19 cellular contexts compared by ENCODE assay signal in genomic region chr16:81310045-81310644, GRCh38. TPM values are rescaled to one million over a fixed set of nuclear protein-coding genes. Genes with fewer than 3 reads are reported as not detected.
DNase-seq lines count a peak whose midpoint lies in the region; ATAC-seq, FAIRE-seq and TF ChIP-seq lines count a peak whose summit lies in the region.
"Had no signal": no experiment of that assay in that cellular context is flagged by ENCODE, and none has a peak within 500 bp of the region (broad histone marks: within the 10 kb centered on the region; RNA-seq: fewer than 3 reads in every experiment).

No MANE protein-coding gene starts in this region.

- WGBS in A549 (ENCODE audit: missing lambda C conversion rate), result 28% methylated on average over 5 of the region's 5 CpGs
- WGBS in endodermal cell (ENCODE audit: insufficient coverage in 1 of 2, insufficient read length in 1 of 2), 2 experiments, result 97 to 99% methylated on average over 4 to 5 of the region's 5 CpGs

- CTCF ChIA-PET in A549 (lab: Yijun Ruan, JAX), result interaction anchor here (1.0 to 1.8 kb wide), 5 partner anchors 25 to 233 kb away, joined by 3 to 5 read pairs (median 3); partner anchors contain the start of gene C16orf46
- CTCF ChIA-PET in CD4-positive, alpha-beta T cell (lab: Charles Lee), result interaction anchor here (0.7 kb wide), 1 partner anchor 10 kb away, joined by 3 read pairs; no protein-coding TSS in a partner anchor
- CTCF ChIA-PET in CD4-positive, alpha-beta memory T cell (lab: Charles Lee; ENCODE audit: partially characterized antibody), result interaction anchor here (0.6 to 1.0 kb wide), 2 partner anchors 9 to 53 kb away, joined by 3 to 4 read pairs; no protein-coding TSS in a partner anchor

- peak overlapping the region; percentile 14 for H3K27ac Mint-ChIP-seq in CD4-positive, alpha-beta T cell
- no peak overlapping the region for H3K27ac Mint-ChIP-seq in endodermal cell
- no peak overlapping the region for H3K27ac Mint-ChIP-seq in CD4-positive, alpha-beta memory T cell
- H3K27ac Mint-ChIP-seq: CD8-positive, alpha-beta T cell; HFFc6 had no signal

- H3K9me3 ChIP-seq in A549, result no peaks in the 10 kb centered on the region
- H3K9me3 ChIP-seq in CD4-positive, alpha-beta T cell (ENCODE audit: control insufficient read depth, low read length), result no peaks in the 10 kb centered on the region
- no peaks in the 10 kb centered on the region for H3K9me3 ChIP-seq in endodermal cell (ENCODE audit: control insufficient read depth, low read length)
- no peaks in the 10 kb centered on the region for H3K9me3 ChIP-seq in CD4-positive, alpha-beta memory T cell (ENCODE audit: control insufficient read depth in 1 of 2, low read length in 2 of 2)
- H3K9me3 ChIP-seq: BE2C, MG63 had no signal

- POLR2A ChIA-PET in A549 (lab: Yijun Ruan, JAX), result no interaction called here
- POLR2A ChIA-PET in CD4-positive, alpha-beta T cell (lab: Charles Lee), result interaction anchor here (0.6 to 1.0 kb wide), 2 partner anchors 155 to 274 kb away, joined by 3 to 4 read pairs; partner anchors contain the start of gene ATMIN
- POLR2A ChIA-PET in CD4-positive, alpha-beta memory T cell (lab: Charles Lee; ENCODE audit: partially characterized antibody), result no interaction called here

- H3K9ac ChIP-seq in endodermal cell (ENCODE audit: extremely low read depth, low read length, poor library complexity, severe bottlenecking), result no peak overlapping the region

- no peak for TF ChIP-seq CTCF in A549 (IDR thresholded peaks at IDR 0.05)
- TF ChIP-seq CTCF in CD4-positive, alpha-beta T cell (IDR thresholded peaks at IDR 0.05), result no peak
- TF ChIP-seq CTCF in endodermal cell (conservative IDR thresholded peaks at IDR 0.05), result no peak

- H3K4me3 ChIP-seq in A549 (no peak overlapping the region), endodermal cell (ENCODE audit: low read length) (no peak overlapping the region)
- H3K4me3 ChIP-seq in CD4-positive, alpha-beta memory T cell (ENCODE audit: low read length in 2 of 2), result no peak overlapping the region
- H3K4me3 ChIP-seq: MG63 had no signal

- peaks cover 53% of the 10 kb centered on the region for H3K4me1 Mint-ChIP-seq in activated T-cell treated with anti-CD3 and anti-CD28 coated beads, Interleukin-2, amount 50 U/mL, for 4 hours (ENCODE audit: low read depth)
- peaks cover 47% of the 10 kb centered on the region for H3K4me1 Mint-ChIP-seq in CD4-positive, alpha-beta T cell (ENCODE audit: low read depth)
- peaks cover 21% of the 10 kb centered on the region for H3K4me1 Mint-ChIP-seq in endodermal cell
- H3K4me1 Mint-ChIP-seq in CD4-positive, alpha-beta memory T cell, result peaks cover 27 to 40% (median 31%) of the 10 kb centered on the region in 4 donors

- H3K4me1 ChIP-seq in A549 (peaks cover 19% of the 10 kb centered on the region), endodermal cell (ENCODE audit: control insufficient read depth, insufficient read depth, low read length) (peaks cover 3% of the 10 kb centered on the region)
- H3K4me1 ChIP-seq in CD4-positive, alpha-beta memory T cell (ENCODE audit: insufficient read depth, low read length), result peaks cover 18% of the 10 kb centered on the region
- H3K4me1 ChIP-seq: BE2C had no signal

- no peaks in the 10 kb centered on the region for H3K9me3 Mint-ChIP-seq in activated T-cell treated with anti-CD3 and anti-CD28 coated beads, Interleukin-2, amount 50 U/mL, for 4 hours
- H3K9me3 Mint-ChIP-seq in CD4-positive, alpha-beta T cell, result no peaks in the 10 kb centered on the region
- no peaks in the 10 kb centered on the region for H3K9me3 Mint-ChIP-seq in endodermal cell
- H3K9me3 Mint-ChIP-seq in CD4-positive, alpha-beta memory T cell, result peaks cover 0 to 3% (median 0%) of the 10 kb centered on the region in 8 donors
- H3K9me3 Mint-ChIP-seq: CD8-positive, alpha-beta T cell; HFFc6 had no signal

- no peaks in the 10 kb centered on the region for H3K36me3 ChIP-seq in endodermal cell (ENCODE audit: control insufficient read depth, insufficient read depth, low read length)
- no peaks in the 10 kb centered on the region for H3K36me3 ChIP-seq in CD4-positive, alpha-beta memory T cell (ENCODE audit: insufficient read depth, low read length)
- H3K36me3 ChIP-seq: BE2C, MG63 had no signal

- H3K27me3 ChIP-seq in CD4-positive, alpha-beta T cell (ENCODE audit: control insufficient read depth, insufficient read depth, low read length), result no peaks in the 10 kb centered on the region
- no peaks in the 10 kb centered on the region for H3K27me3 ChIP-seq in endodermal cell (ENCODE audit: control insufficient read depth, insufficient read depth, low read length, poor library complexity, severe bottlenecking)
- no peaks in the 10 kb centered on the region for H3K27me3 ChIP-seq in CD4-positive, alpha-beta memory T cell (ENCODE audit: insufficient read depth, low read length)
- H3K27me3 ChIP-seq: BE2C, MG63 had no signal

- no peak for TF ChIP-seq RAD21 in A549 (conservative IDR thresholded peaks at IDR 0.05 in 1 of 2, IDR thresholded peaks at IDR 0.05 in 1 of 2)

- no peak for DNase-seq in activated T-cell treated with anti-CD3 and anti-CD28 coated beads, Interleukin-2, amount 50 U/mL, for 4 hours
- DNase-seq in activated T-cell treated with anti-CD3 and anti-CD28 coated beads, Interleukin-2, amount 50 U/mL, for 1 hour, result no peak
- DNase-seq in A549 (ENCODE audit: low read depth in 1 of 2, low spot score in 1 of 2) (no peak), endodermal cell (peak; percentile 1), GM19239 (ENCODE audit: insufficient read length, low spot score) (no peak)
- DNase-seq in CD4-positive, alpha-beta T cell, result no peak
- no peak for DNase-seq in CD4-positive, alpha-beta memory T cell
- DNase-seq: BE2C; CD8-positive, alpha-beta T cell; HFFc6; Karpas-422; MG63; NCI-H1105; NCI-H1694; NCI-H2107; NCI-H345; NCI-H526 treated with DMSO at 0.1 percent for 48 hours; SHP77 had no signal

- no peak for FAIRE-seq in A549 (lab: Jason Lieb, UNC)
- FAIRE-seq in GM19239 (lab: Jason Lieb, UNC), result no peak
- FAIRE-seq: H54 had no signal

- H3K4me3 Mint-ChIP-seq in activated T-cell treated with anti-CD3 and anti-CD28 coated beads, Interleukin-2, amount 50 U/mL, for 4 hours, result no peak overlapping the region
- no peak overlapping the region for H3K4me3 Mint-ChIP-seq in CD4-positive, alpha-beta T cell
- H3K4me3 Mint-ChIP-seq in endodermal cell, result no peak overlapping the region
- no peak overlapping the region for H3K4me3 Mint-ChIP-seq in CD4-positive, alpha-beta memory T cell
- H3K4me3 Mint-ChIP-seq: CD8-positive, alpha-beta T cell; HFFc6 had no signal

- H3K27ac ChIP-seq in A549 (no peak overlapping the region), endodermal cell (ENCODE audit: low read depth, low read length) (no peak overlapping the region)
- no peak overlapping the region for H3K27ac ChIP-seq in CD4-positive, alpha-beta T cell (ENCODE audit: low read depth, low read length)
- H3K27ac ChIP-seq in CD4-positive, alpha-beta memory T cell (ENCODE audit: low read depth, low read length), result no peak overlapping the region

- peak; percentile 42 to 47 for ATAC-seq in activated T-cell treated with anti-CD3 and anti-CD28 coated beads, Interleukin-2, amount 50 U/mL, for 4 hours
- ATAC-seq in A549, result no peak
- no peak for ATAC-seq in CD4-positive, alpha-beta T cell (ENCODE audit: poor library complexity)
- ATAC-seq: CD8-positive, alpha-beta T cell had no signal

- TF ChIP-seq POLR2A in A549 (IDR thresholded peaks at IDR 0.05; ENCODE audit: low read length), result no peak

- H3K4me2 ChIP-seq in A549, result peak overlapping the region; percentile 38

- H3K27me3 Mint-ChIP-seq in activated T-cell treated with anti-CD3 and anti-CD28 coated beads, Interleukin-2, amount 50 U/mL, for 4 hours (ENCODE audit: low read depth), result no peaks in the 10 kb centered on the region
- no peaks in the 10 kb centered on the region for H3K27me3 Mint-ChIP-seq in CD4-positive, alpha-beta T cell
- H3K27me3 Mint-ChIP-seq in endodermal cell (ENCODE audit: insufficient read depth), result no peaks in the 10 kb centered on the region
- no peaks in the 10 kb centered on the region for H3K27me3 Mint-ChIP-seq in CD4-positive, alpha-beta memory T cell

- H3K36me3 Mint-ChIP-seq in activated T-cell treated with anti-CD3 and anti-CD28 coated beads, Interleukin-2, amount 50 U/mL, for 4 hours (ENCODE audit: insufficient read depth), result peaks cover 3% of the 10 kb centered on the region
- H3K36me3 Mint-ChIP-seq in CD4-positive, alpha-beta T cell (ENCODE audit: low read depth), result peaks cover 19% of the 10 kb centered on the region
- H3K36me3 Mint-ChIP-seq in endodermal cell (ENCODE audit: low read depth), result peaks cover 4% of the 10 kb centered on the region
- H3K36me3 Mint-ChIP-seq in CD4-positive, alpha-beta memory T cell, result peaks cover 0 to 9% of the 10 kb centered on the region in 2 donors

- no peak for TF ChIP-seq EP300 in A549 (IDR thresholded peaks at IDR 0.05)

- intact Hi-C loops in CD4-positive, alpha-beta T cell (cut with DNase I, micrococcal nuclease), result loop anchor here in 1 of 2 experiments (5.0 to 10.0 kb wide), 4 partner anchors 132 to 857 kb away; partner anchors contain the start of genes ATMIN, C16orf46 and CMIP
- intact Hi-C loops in CD4-positive, alpha-beta memory T cell (cut with micrococcal nuclease), result loop anchor here (5.0 to 10.0 kb wide), 5 partner anchors 407 to 1345 kb away; partner anchors contain the start of genes CDYL2, DYNLRB2 and MPHOSPH6

TF ChIP-seq in A549, 52 proteins besides CTCF, POLR2A, EP300 and RAD21:
- TF ChIP-seq MAFK (IDR thresholded peaks at IDR 0.05; ENCODE audit: partially characterized antibody) (peak; percentile 79), BCL3 (IDR thresholded peaks at IDR 0.05) (no peak)

RNA-seq across cellular contexts. Expression of gene GAN, which starts 4.6 kb away (rescaled TPM):
- 10 to 100 TPM; 12.8 to 15.6 (median 14.4) TPM for total RNA-seq in activated T-cell treated with anti-CD3 and anti-CD28 coated beads, Interleukin-2, amount 50 U/mL, for 4 hours
- polyA plus RNA-seq in A549 (2011; rRNA removed) (6.5 and 8.1 TPM in 2 replicates), A549 (2017; fragmentation: RNase III; extraction: RNeasy Plus Mini Kit Qiagen cat#74134 plus additional on column Dnase treatment) (2.5 to 2.8 TPM (median 2.8 TPM) in 3 replicates)
- 1.2 and 1.3 TPM in 2 replicates for polyA plus RNA-seq in A549 (2012; cell fraction: cytosol; rRNA removed)
- 1.5 and 1.9 TPM in 2 replicates for polyA plus RNA-seq in A549 (2012; cell fraction: nucleus; rRNA removed)
- 19.2 and 24.0 TPM in 2 replicates for polyA minus RNA-seq in A549 (2011; rRNA and poly(A)+ RNA removed)
- 1 to 10 TPM; 4.5 to 4.7 TPM for total RNA-seq in CD4-positive, alpha-beta T cell
- total RNA-seq in endodermal cell, result 10 to 100 TPM; 23.4 to 28.9 TPM
- polyA plus RNA-seq in endodermal cell (2013, experiment 1 of 2), result 4.4 TPM
- polyA plus RNA-seq in endodermal cell (2013, experiment 2 of 2), result 4.5 TPM
- 10 to 100 TPM in 1 of 2 experiments, 1 to 10 TPM in 1; 9.5 to 10.8 TPM for total RNA-seq in CD4-positive, alpha-beta memory T cell
- 1 to 10 TPM in 1 of 2 donors, under 1 TPM in 1; 0.97 to 2.8 TPM for polyA plus RNA-seq in CD4-positive, alpha-beta memory T cell

Comparison
In these comparisons a context has a peak if more than half of its experiments do, and no peak if none do; other contexts are left out.
1. ATAC-seq: peak in activated T-cell treated with anti-CD3 and anti-CD28 coated beads, Interleukin-2, amount 50 U/mL, for 4 hours (2 of 2); none in A549 (0 of 2) and CD4-positive, alpha-beta T cell (single experiment).